Comparison of ENCODE assay signal across 9 cellular contexts in the genomic region with DNA sequence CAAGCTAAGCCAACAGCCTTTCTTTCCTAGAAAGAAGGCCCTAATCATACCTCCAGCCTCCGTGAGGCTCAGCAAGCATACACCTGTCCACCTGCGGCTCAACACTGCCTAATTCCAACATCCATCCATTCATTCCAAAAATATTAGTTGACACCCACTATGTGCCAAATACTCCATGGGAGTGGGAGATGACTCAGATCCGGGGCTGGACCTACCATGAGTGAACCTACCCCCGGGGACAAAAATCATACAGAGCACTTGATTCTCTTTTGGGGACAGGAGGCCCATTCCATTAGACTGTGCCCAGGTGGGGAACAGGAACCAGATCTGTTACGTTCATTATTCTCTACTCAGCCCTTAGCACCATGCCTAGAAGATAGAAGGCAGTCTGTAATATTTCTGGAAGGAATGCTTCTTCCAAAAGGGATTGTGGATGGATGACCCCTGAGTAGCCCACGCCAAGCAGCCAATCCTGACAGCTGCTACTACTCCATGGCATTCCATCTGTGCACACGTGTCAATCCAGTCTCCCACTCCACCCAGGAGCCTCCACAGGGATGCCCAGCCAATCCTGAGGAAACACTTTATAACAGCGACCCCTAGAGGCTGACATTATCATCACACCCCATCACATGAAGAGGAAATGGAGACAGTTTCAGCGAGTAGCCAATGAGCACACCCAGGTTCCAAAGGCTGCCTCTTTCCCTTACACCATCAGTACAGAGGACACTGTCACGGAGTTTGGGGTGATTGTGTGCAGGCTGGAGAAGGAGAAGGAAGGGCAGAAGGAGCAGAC.
A peak's percentile ranks its signal among the peaks of the same experiment; 100 is the strongest.
DNase-seq lines count a peak whose midpoint lies in the region; ATAC-seq, FAIRE-seq and TF ChIP-seq lines count a peak whose summit lies in the region.
"Had no signal": no experiment of that assay in that cellular context is flagged by ENCODE, and none has a peak within 500 bp of the region (broad histone marks: within the 10 kb centered on the region; RNA-seq: fewer than 3 reads in every experiment).

No MANE protein-coding gene starts in this region.

- no peaks in the 10 kb centered on the region for H3K9me3 ChIP-seq in pancreas

- H3K27ac ChIP-seq in pancreas = no peak overlapping the region

- peak; percentile 40 for TF ChIP-seq CTCF in astrocyte of the spinal cord (IDR thresholded peaks at IDR 0.05; ENCODE audit: low read depth, low read length)
- peak; percentile 73 for TF ChIP-seq CTCF in neural crest cell (conservative IDR thresholded peaks at IDR 0.05)
- TF ChIP-seq CTCF in pancreas (IDR thresholded peaks at IDR 0.05) = peak in 2 of 4 donors; percentile 9 to 29

- ATAC-seq in HG03280 (IDR thresholded peaks at IDR 0.05; ENCODE audit: unreplicated experiment) (no peak), HG02623 (IDR thresholded peaks at IDR 0.05; ENCODE audit: unreplicated experiment) (no peak), pancreas (no peak)

- H3K4me1 ChIP-seq in pancreas = no peaks in the 10 kb centered on the region

- peaks cover 22% of the 10 kb centered on the region for H3K4me1 Mint-ChIP-seq in neural crest cell

- peak; percentile 9 for DNase-seq in stimulated activated CD4-positive, alpha-beta T cell treated with anti-CD3 and anti-CD28 coated beads, Interleukin-15, amount 100 ng/mL, for 24 hours
- no peak for DNase-seq in stimulated activated CD4-positive, alpha-beta T cell treated with anti-CD3 and anti-CD28 coated beads, Interleukin-4, amount 100 ng/mL, for 4 hours
- peak; percentile 13 for DNase-seq in NCI-H1105 (lab: John Stamatoyannopoulos, UW)
- no peak for DNase-seq in astrocyte of the spinal cord (ENCODE audit: low read depth, low spot score)
- peak; percentile 43 for DNase-seq in neural crest cell (ENCODE audit: low read depth, low spot score)
- DNase-seq in pancreas = no peak

- no peaks in the 10 kb centered on the region for H3K36me3 ChIP-seq in pancreas

- no peaks in the 10 kb centered on the region for H3K27me3 ChIP-seq in pancreas

- FAIRE-seq in pancreas (lab: Jason Lieb, UNC) = no peak
- FAIRE-seq: colon had no signal

- H3K27me3 Mint-ChIP-seq in neural crest cell (ENCODE audit: low read depth) = no peaks in the 10 kb centered on the region

- H3K27ac Mint-ChIP-seq in neural crest cell (ENCODE audit: unreplicated experiment) = no peak overlapping the region

- in situ Hi-C loops in astrocyte of the spinal cord (cut with HindIII; ENCODE audit: low sequenced_read_pairs) = no loop called here

- H3K4me3 ChIP-seq in astrocyte of the spinal cord (ENCODE audit: low read depth, low read length) = no peak overlapping the region
- H3K4me3 ChIP-seq in pancreas = no peak overlapping the region

- WGBS in pancreas, 2 donors = 59% methylated on average over 10 of the region's 10 CpGs

- no peaks in the 10 kb centered on the region for H3K9me3 Mint-ChIP-seq in neural crest cell

- H3K36me3 Mint-ChIP-seq in neural crest cell (ENCODE audit: low read depth) = no peaks in the 10 kb centered on the region

- intact Hi-C loops in pancreas (cut with DNase I) = no loop called here

- H3K4me3 Mint-ChIP-seq in neural crest cell = no peak overlapping the region

Comparison
In these comparisons a context has a peak if more than half of its experiments do, and no peak if none do; other contexts are left out.
1. DNase-seq: peak in stimulated activated CD4-positive, alpha-beta T cell treated with anti-CD3 and anti-CD28 coated beads, Interleukin-15, amount 100 ng/mL, for 24 hours (single experiment), NCI-H1105 (single experiment) and neural crest cell (single experiment); none in stimulated activated CD4-positive, alpha-beta T cell treated with anti-CD3 and anti-CD28 coated beads, Interleukin-4, amount 100 ng/mL, for 4 hours (0 of 2), astrocyte of the spinal cord (single experiment) and pancreas (0 of 6).